In genomic region chr15:98753726-98754125, GRCh38 we compare ENCODE assay signal across 13 cellular contexts.
A peak's percentile ranks its signal among the peaks of the same experiment; 100 is the strongest.
DNase-seq lines count a peak whose midpoint lies in the region; ATAC-seq and TF ChIP-seq lines count a peak whose summit lies in the region.
"Had no signal": no experiment of that assay in that cellular context is flagged by ENCODE, and none has a peak within 500 bp of the region (broad histone marks: within the 10 kb centered on the region; RNA-seq: fewer than 3 reads in every experiment).

No MANE protein-coding gene starts in this region.

- H3K9me3 ChIP-seq in subcutaneous abdominal adipose tissue (ENCODE audit: control insufficient read depth in 5 of 5, low read length in 5 of 5) = no peaks in the 10 kb centered on the region

- DNase-seq in HL-60 (ENCODE audit: low read depth in 1 of 2, low spot score in 1 of 2) (no peak), choroid plexus epithelial cell (ENCODE audit: low read depth) (peak; percentile 17), kidney tubule cell (ENCODE audit: low spot score) (peak; percentile 13), DMS79 (lab: John Stamatoyannopoulos, UW) (no peak), SIG-M5 treated with dmso at 0.1 percent for 504 hours (lab: John Stamatoyannopoulos, UW; ENCODE audit: unreplicated experiment) (no peak)
- DNase-seq: DMS53; NCI-H1417; stimulated activated CD4-positive, alpha-beta T cell treated with anti-CD3 and anti-CD28 coated beads, Interleukin-15, amount 100 ng/mL, for 24 hours; stimulated activated naive CD4-positive, alpha-beta T cell; WERI-Rb-1 had no signal

- peaks cover 0 to 10% (median 0%) of the 10 kb centered on the region in 5 donors for H3K4me1 ChIP-seq in subcutaneous abdominal adipose tissue (ENCODE audit: control insufficient read depth in 5 of 5, insufficient read depth in 5 of 5, low read length in 5 of 5)

- no peaks in the 10 kb centered on the region for H3K36me3 ChIP-seq in subcutaneous abdominal adipose tissue (ENCODE audit: control insufficient read depth in 5 of 5, insufficient read depth in 5 of 5, low read length in 5 of 5)
- H3K36me3 ChIP-seq: WERI-Rb-1 had no signal

- H3K4me3 ChIP-seq in HL-60 (replicated peaks; ENCODE audit: insufficient read depth, low read length) (no peak overlapping the region), choroid plexus epithelial cell (ENCODE audit: low read depth, low read length) (peak overlapping the region; percentile 40), subcutaneous abdominal adipose tissue (ENCODE audit: low read depth in 1 of 5, low read length in 5 of 5) (peak overlapping the region; percentile 1 to 68 (median 45))

- H3K27ac ChIP-seq in HL-60 (replicated peaks) (0 out of 2 replicates have a peak overlapping the region, but pooled peaks have one; percentile 34), subcutaneous abdominal adipose tissue (ENCODE audit: low read depth, low read length) (peak overlapping the region; percentile 12)
- H3K27ac ChIP-seq: WERI-Rb-1 had no signal

- peak overlapping the region in 3 of 5 donors; percentile 4 to 62 (median 42) for H3K9ac ChIP-seq in subcutaneous abdominal adipose tissue (ENCODE audit: low read length in 5 of 5)

- H3K27me3 ChIP-seq in HL-60 (ENCODE audit: insufficient read depth, poor library complexity, severe bottlenecking) (no peaks in the 10 kb centered on the region), subcutaneous abdominal adipose tissue (ENCODE audit: control insufficient read depth in 5 of 5, insufficient read depth in 4 of 5, low read length in 5 of 5) (no peaks in the 10 kb centered on the region)

- no peak for ATAC-seq in HG03097 (IDR thresholded peaks at IDR 0.05; ENCODE audit: low FRiP score, unreplicated experiment)
- ATAC-seq in HG03342 (IDR thresholded peaks at IDR 0.05; ENCODE audit: unreplicated experiment) = no peak

- TF ChIP-seq CTCF in HL-60 (IDR thresholded peaks at IDR 0.05; ENCODE audit: insufficient read depth, low read length) (no peak), choroid plexus epithelial cell (conservative IDR thresholded peaks at IDR 0.05; ENCODE audit: low read depth, low read length) (no peak)

Comparison
In these comparisons a context has a peak if more than half of its experiments do, and no peak if none do; other contexts are left out.
1. DNase-seq: peak in choroid plexus epithelial cell (single experiment) and kidney tubule cell (single experiment); none in HL-60 (0 of 2), DMS79 (single experiment) and SIG-M5 treated with dmso at 0.1 percent for 504 hours (single experiment).